ENCODE assay signal across 12 cellular contexts in genomic region chr2:128236491-128237035, GRCh38.
DNase-seq lines count a peak whose midpoint lies in the region; ATAC-seq and TF ChIP-seq lines count a peak whose summit lies in the region.
"Had no signal": no experiment of that assay in that cellular context is flagged by ENCODE, and none has a peak within 500 bp of the region (broad histone marks: within the 10 kb centered on the region; RNA-seq: fewer than 3 reads in every experiment).

No MANE protein-coding gene starts in this region.

- no peaks in the 10 kb centered on the region for H3K9me3 Mint-ChIP-seq in WTC11
- no peaks in the 10 kb centered on the region for H3K9me3 Mint-ChIP-seq in stimulated activated naive B cell treated with anti-CD40 and anti-IgM and Interleukin-4, amounts not matched to agents 10 μg/mL and 1 μg/mL and 100 μg/mL, for 72 hours
- H3K9me3 Mint-ChIP-seq: activated naive CD8-positive, alpha-beta T cell treated with anti-CD3 and anti-CD28 coated beads, Interleukin-2, amount 10 ng/mL, durations not matched to agents 7 days and 5 days; natural killer cell treated with Interleukin-12 subunit alpha and Interleukin-12 subunit beta and Interleukin-15 and Interleukin-18, amount 100 ng/mL, for 72 hours had no signal

- no peak for TF ChIP-seq EP300 in suprapubic skin (IDR thresholded peaks at IDR 0.05)

- no peaks in the 10 kb centered on the region for H3K27me3 ChIP-seq in ACC112 (ENCODE audit: insufficient read depth, low read length)
- no peaks in the 10 kb centered on the region for H3K27me3 ChIP-seq in suprapubic skin

- no peaks in the 10 kb centered on the region for H3K36me3 ChIP-seq in ACC112 (ENCODE audit: insufficient read depth, low read length)
- no peaks in the 10 kb centered on the region for H3K36me3 ChIP-seq in suprapubic skin
- H3K36me3 ChIP-seq: BLaER1 had no signal

- H3K4me1 Mint-ChIP-seq in WTC11, result peaks cover 5% of the 10 kb centered on the region; the same call in 1 of the 2 replicates
- peaks cover 2 to 10% of the 10 kb centered on the region in 2 donors for H3K4me1 Mint-ChIP-seq in stimulated activated naive B cell treated with anti-CD40 and anti-IgM and Interleukin-4, amounts not matched to agents 10 μg/mL and 1 μg/mL and 100 μg/mL, for 72 hours

- TF ChIP-seq CTCF in suprapubic skin (IDR thresholded peaks at IDR 0.05) (no peak), WTC11 (IDR thresholded peaks at IDR 0.05) (no peak)

- H3K9me3 ChIP-seq in suprapubic skin, result no peaks in the 10 kb centered on the region
- H3K9me3 ChIP-seq: BLaER1 had no signal

- no peak overlapping the region for H3K27ac Mint-ChIP-seq in WTC11
- no peak overlapping the region for H3K27ac Mint-ChIP-seq in stimulated activated naive B cell treated with anti-CD40 and anti-IgM and Interleukin-4, amounts not matched to agents 10 μg/mL and 1 μg/mL and 100 μg/mL, for 72 hours
- H3K27ac Mint-ChIP-seq: activated naive CD8-positive, alpha-beta T cell treated with anti-CD3 and anti-CD28 coated beads, Interleukin-2, amount 10 ng/mL, durations not matched to agents 7 days and 5 days; natural killer cell treated with Interleukin-12 subunit alpha and Interleukin-12 subunit beta and Interleukin-15 and Interleukin-18, amount 100 ng/mL, for 72 hours had no signal

- 92% methylated on average over 7 of the region's 8 CpGs for WGBS in suprapubic skin

- no peak overlapping the region for H3K4me3 Mint-ChIP-seq in WTC11
- no peak overlapping the region for H3K4me3 Mint-ChIP-seq in stimulated activated naive B cell treated with anti-CD40 and anti-IgM and Interleukin-4, amounts not matched to agents 10 μg/mL and 1 μg/mL and 100 μg/mL, for 72 hours
- H3K4me3 Mint-ChIP-seq: activated naive CD8-positive, alpha-beta T cell treated with anti-CD3 and anti-CD28 coated beads, Interleukin-2, amount 10 ng/mL, durations not matched to agents 7 days and 5 days; natural killer cell treated with Interleukin-12 subunit alpha and Interleukin-12 subunit beta and Interleukin-15 and Interleukin-18, amount 100 ng/mL, for 72 hours had no signal

- DNase-seq in HT1080 (ENCODE audit: low read depth) (peak; percentile 52), midbrain (lab: John Stamatoyannopoulos, UW) (peak; percentile 6), suprapubic skin (ENCODE audit: low spot score in 2 of 2) (no peak), WTC11 (ENCODE audit: low spot score) (no peak)
- DNase-seq in stimulated activated naive B cell treated with anti-CD40 and anti-IgM and Interleukin-4, amounts not matched to agents 10 μg/mL and 1 μg/mL and 100 μg/mL, for 72 hours, result no peak
- DNase-seq: activated naive CD8-positive, alpha-beta T cell treated with anti-CD3 and anti-CD28 coated beads, Interleukin-2, amount 10 ng/mL, durations not matched to agents 7 days and 5 days; NCI-H2029 treated with DMSO at 0.1 percent for 48 hours had no signal

- H2AFZ ChIP-seq in ACC112 (ENCODE audit: low read length, unreplicated experiment), result no peak overlapping the region

- peak overlapping the region; percentile 41 for H3K27ac ChIP-seq in ACC112 (ENCODE audit: low read depth, low read length)
- peak overlapping the region; percentile 10 for H3K27ac ChIP-seq in cingulate gyrus (ENCODE audit: low read depth, low read length)
- H3K27ac ChIP-seq in suprapubic skin, result no peak overlapping the region
- H3K27ac ChIP-seq: BLaER1 had no signal

- no peak overlapping the region for H3K4me3 ChIP-seq in ACC112 (ENCODE audit: low read depth, low read length)
- no peak overlapping the region for H3K4me3 ChIP-seq in suprapubic skin
- H3K4me3 ChIP-seq: BLaER1 had no signal

- ATAC-seq in WTC11, result no peak
- no peak for ATAC-seq in stimulated activated naive B cell treated with anti-CD40 and anti-IgM and Interleukin-4, amounts not matched to agents 10 μg/mL and 1 μg/mL and 100 μg/mL, for 72 hours (replicated peaks)
- no peak for ATAC-seq in HG02981 (IDR thresholded peaks at IDR 0.05; ENCODE audit: unreplicated experiment)
- ATAC-seq: natural killer cell treated with Interleukin-12 subunit alpha and Interleukin-12 subunit beta and Interleukin-15 and Interleukin-18, amount 100 ng/mL, for 72 hours had no signal

- TF ChIP-seq POLR2A in suprapubic skin (IDR thresholded peaks at IDR 0.05), result no peak

- CTCF ChIA-PET in WTC11 (lab: Charles Lee), result interaction anchor here (1.9 kb wide), 1 partner anchor 151 kb away, joined by 4 read pairs; no protein-coding TSS in a partner anchor

- no peaks in the 10 kb centered on the region for H3K79me2 ChIP-seq in ACC112 (ENCODE audit: control insufficient read depth, insufficient read depth, low read length, unreplicated experiment)

- no peaks in the 10 kb centered on the region for H3K36me3 Mint-ChIP-seq in WTC11
- no peaks in the 10 kb centered on the region for H3K36me3 Mint-ChIP-seq in stimulated activated naive B cell treated with anti-CD40 and anti-IgM and Interleukin-4, amounts not matched to agents 10 μg/mL and 1 μg/mL and 100 μg/mL, for 72 hours
- H3K36me3 Mint-ChIP-seq: activated naive CD8-positive, alpha-beta T cell treated with anti-CD3 and anti-CD28 coated beads, Interleukin-2, amount 10 ng/mL, durations not matched to agents 7 days and 5 days; natural killer cell treated with Interleukin-12 subunit alpha and Interleukin-12 subunit beta and Interleukin-15 and Interleukin-18, amount 100 ng/mL, for 72 hours had no signal

- H3K27me3 Mint-ChIP-seq in WTC11 (ENCODE audit: low read depth), result peaks cover 20% of the 10 kb centered on the region
- peaks cover 6 to 13% of the 10 kb centered on the region in 2 donors for H3K27me3 Mint-ChIP-seq in stimulated activated naive B cell treated with anti-CD40 and anti-IgM and Interleukin-4, amounts not matched to agents 10 μg/mL and 1 μg/mL and 100 μg/mL, for 72 hours

- POLR2A ChIA-PET in WTC11 (lab: Charles Lee), result no interaction called here

- peaks cover 13% of the 10 kb centered on the region for H3K4me1 ChIP-seq in ACC112 (ENCODE audit: control insufficient read depth, insufficient read depth, low read length, unreplicated experiment)
- peaks cover 13% of the 10 kb centered on the region for H3K4me1 ChIP-seq in suprapubic skin

TF ChIP-seq in WTC11, 78 proteins besides CTCF, POLR2A, EP300 and RAD21:
- TF ChIP-seq SP1 (CRISPR knock-in tag; conservative IDR thresholded peaks at IDR 0.05) (no peak), CBFB (CRISPR knock-in tag; IDR thresholded peaks at IDR 0.05; ENCODE audit: low read depth) (no peak), FOXK1 (CRISPR knock-in tag; IDR thresholded peaks at IDR 0.05) (no peak), ZNF671 (CRISPR knock-in tag; IDR thresholded peaks at IDR 0.05) (no peak), AR (CRISPR knock-in tag; IDR thresholded peaks at IDR 0.05) (no peak)
- TF ChIP-seq, protein P1, sequence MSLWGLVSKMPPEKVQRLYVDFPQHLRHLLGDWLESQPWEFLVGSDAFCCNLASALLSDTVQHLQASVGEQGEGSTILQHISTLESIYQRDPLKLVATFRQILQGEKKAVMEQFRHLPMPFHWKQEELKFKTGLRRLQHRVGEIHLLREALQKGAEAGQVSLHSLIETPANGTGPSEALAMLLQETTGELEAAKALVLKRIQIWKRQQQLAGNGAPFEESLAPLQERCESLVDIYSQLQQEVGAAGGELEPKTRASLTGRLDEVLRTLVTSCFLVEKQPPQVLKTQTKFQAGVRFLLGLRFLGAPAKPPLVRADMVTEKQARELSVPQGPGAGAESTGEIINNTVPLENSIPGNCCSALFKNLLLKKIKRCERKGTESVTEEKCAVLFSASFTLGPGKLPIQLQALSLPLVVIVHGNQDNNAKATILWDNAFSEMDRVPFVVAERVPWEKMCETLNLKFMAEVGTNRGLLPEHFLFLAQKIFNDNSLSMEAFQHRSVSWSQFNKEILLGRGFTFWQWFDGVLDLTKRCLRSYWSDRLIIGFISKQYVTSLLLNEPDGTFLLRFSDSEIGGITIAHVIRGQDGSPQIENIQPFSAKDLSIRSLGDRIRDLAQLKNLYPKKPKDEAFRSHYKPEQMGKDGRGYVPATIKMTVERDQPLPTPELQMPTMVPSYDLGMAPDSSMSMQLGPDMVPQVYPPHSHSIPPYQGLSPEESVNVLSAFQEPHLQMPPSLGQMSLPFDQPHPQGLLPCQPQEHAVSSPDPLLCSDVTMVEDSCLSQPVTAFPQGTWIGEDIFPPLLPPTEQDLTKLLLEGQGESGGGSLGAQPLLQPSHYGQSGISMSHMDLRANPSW (CRISPR knock-in tag; conservative IDR thresholded peaks at IDR 0.05; ENCODE audit: low read depth), result no peak
TF ChIP-seq in WTC11: peak in this region for 0.

Comparison
In these comparisons a context has a peak if more than half of its experiments do, and no peak if none do; other contexts are left out.
1. DNase-seq: peak in HT1080 (single experiment) and midbrain (single experiment); none in suprapubic skin (0 of 2), WTC11 (single experiment) and stimulated activated naive B cell treated with anti-CD40 and anti-IgM and Interleukin-4, amounts not matched to agents 10 μg/mL and 1 μg/mL and 100 μg/mL, for 72 hours (single experiment).